ENCODE assay signal across 1 cellular context in the genomic region with DNA sequence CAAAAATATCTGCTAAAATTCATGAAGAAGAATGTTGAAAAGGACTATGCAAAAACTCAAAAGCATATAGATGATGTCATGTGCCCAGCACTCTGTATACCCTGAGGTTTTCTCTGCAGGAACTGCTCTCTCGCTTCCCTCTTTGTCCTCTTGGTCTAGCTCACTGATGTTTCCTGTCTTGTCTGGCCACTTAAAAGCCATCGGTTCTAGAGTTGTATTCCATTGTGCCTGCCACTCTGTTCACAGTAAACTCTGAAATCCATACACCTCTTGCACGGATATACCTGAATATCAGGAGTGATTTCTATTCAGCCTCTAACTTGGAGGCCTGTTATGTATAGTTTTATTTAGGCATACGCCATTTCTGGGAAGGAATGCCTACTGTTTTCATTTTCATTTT.
A peak's percentile ranks its signal among the peaks of the same experiment; 100 is the strongest.
TF ChIP-seq lines count a peak whose summit lies in the region.

No MANE protein-coding gene starts in this region.

TF ChIP-seq in GM12878, 131 proteins besides CTCF, POLR2A, EP300 and RAD21 (continued from another document):
- TF ChIP-seq PRDM15 (CRISPR knock-in tag; IDR thresholded peaks at IDR 0.05) (no peak), SIX5 (IDR thresholded peaks at IDR 0.05; ENCODE audit: low read depth, low read length, severe bottlenecking) (no peak), ASH2L (IDR thresholded peaks at IDR 0.05; ENCODE audit: borderline replicate concordance, low read depth) (no peak), MEF2A (IDR thresholded peaks at IDR 0.05; ENCODE audit: insufficient read depth, low read depth, low read length) (no peak), IKZF1 (conservative IDR thresholded peaks at IDR 0.05) (peak; percentile 49; the same call in 1 of the 2 replicates), ATF2 (IDR thresholded peaks at IDR 0.05; ENCODE audit: low read length) (peak; percentile 81), IRF4 (IDR thresholded peaks at IDR 0.05; ENCODE audit: low read depth, low read length) (peak; percentile 54; the same call in 1 of the 2 replicates), SIN3A (IDR thresholded peaks at IDR 0.05; ENCODE audit: low read depth, low read length) (no peak), MTA2 (IDR thresholded peaks at IDR 0.05; ENCODE audit: low read depth) (no peak), JUNB (IDR thresholded peaks at IDR 0.05) (peak; percentile 25; the same call in 1 of the 2 replicates), NFIC (IDR thresholded peaks at IDR 0.05; ENCODE audit: low read depth, low read length) (0 out of 2 replicates have a peak, but pooled peaks have one; percentile 35), BHLHE40 (IDR thresholded peaks at IDR 0.05; ENCODE audit: borderline replicate concordance in 1 of 2, low read depth in 2 of 2, low read length in 1 of 2) (0 out of 4 replicates have a peak, but pooled peaks of 1 of the 2 experiments have one; percentile 7), ATF7 (IDR thresholded peaks at IDR 0.05; ENCODE audit: low read depth) (peak; percentile 96), RUNX3 (IDR thresholded peaks at IDR 0.05; ENCODE audit: low read length) (peak; percentile 81), GATAD2B (conservative IDR thresholded peaks at IDR 0.05; ENCODE audit: low read depth) (no peak)
- TF ChIP-seq, protein P1, sequence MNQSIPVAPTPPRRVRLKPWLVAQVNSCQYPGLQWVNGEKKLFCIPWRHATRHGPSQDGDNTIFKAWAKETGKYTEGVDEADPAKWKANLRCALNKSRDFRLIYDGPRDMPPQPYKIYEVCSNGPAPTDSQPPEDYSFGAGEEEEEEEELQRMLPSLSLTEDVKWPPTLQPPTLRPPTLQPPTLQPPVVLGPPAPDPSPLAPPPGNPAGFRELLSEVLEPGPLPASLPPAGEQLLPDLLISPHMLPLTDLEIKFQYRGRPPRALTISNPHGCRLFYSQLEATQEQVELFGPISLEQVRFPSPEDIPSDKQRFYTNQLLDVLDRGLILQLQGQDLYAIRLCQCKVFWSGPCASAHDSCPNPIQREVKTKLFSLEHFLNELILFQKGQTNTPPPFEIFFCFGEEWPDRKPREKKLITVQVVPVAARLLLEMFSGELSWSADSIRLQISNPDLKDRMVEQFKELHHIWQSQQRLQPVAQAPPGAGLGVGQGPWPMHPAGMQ (IDR thresholded peaks at IDR 0.05; ENCODE audit: borderline replicate concordance) = no peak
- TF ChIP-seq, protein P2, sequence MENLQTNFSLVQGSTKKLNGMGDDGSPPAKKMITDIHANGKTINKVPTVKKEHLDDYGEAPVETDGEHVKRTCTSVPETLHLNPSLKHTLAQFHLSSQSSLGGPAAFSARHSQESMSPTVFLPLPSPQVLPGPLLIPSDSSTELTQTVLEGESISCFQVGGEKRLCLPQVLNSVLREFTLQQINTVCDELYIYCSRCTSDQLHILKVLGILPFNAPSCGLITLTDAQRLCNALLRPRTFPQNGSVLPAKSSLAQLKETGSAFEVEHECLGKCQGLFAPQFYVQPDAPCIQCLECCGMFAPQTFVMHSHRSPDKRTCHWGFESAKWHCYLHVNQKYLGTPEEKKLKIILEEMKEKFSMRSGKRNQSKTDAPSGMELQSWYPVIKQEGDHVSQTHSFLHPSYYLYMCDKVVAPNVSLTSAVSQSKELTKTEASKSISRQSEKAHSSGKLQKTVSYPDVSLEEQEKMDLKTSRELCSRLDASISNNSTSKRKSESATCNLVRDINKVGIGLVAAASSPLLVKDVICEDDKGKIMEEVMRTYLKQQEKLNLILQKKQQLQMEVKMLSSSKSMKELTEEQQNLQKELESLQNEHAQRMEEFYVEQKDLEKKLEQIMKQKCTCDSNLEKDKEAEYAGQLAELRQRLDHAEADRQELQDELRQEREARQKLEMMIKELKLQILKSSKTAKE (IDR thresholded peaks at IDR 0.05; ENCODE audit: low read depth, poor library complexity, severe bottlenecking) = peak; percentile 38
